1 cellular context compared by ENCODE assay signal in the genomic region with DNA sequence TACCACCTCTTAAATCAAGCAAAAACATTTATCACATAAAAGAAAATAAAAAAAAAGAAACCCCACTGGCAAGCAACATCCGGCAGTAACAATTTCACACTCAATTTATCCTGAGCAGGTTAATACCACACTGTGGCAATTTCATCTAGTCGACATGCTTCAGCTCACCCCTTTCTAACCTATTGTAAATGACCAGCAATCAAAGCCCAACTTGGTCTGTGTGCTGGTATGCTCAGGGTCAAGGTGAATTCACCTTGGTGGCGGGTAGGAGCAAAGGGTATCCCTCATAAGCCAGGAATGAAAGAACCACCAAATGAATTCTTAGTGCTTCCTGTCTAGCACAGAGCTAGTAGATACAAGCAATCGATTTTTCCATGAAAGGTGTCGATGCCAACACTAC.
TF ChIP-seq lines count a peak whose summit lies in the region.

No MANE protein-coding gene starts in this region.

TF ChIP-seq in HepG2, 621 proteins besides CTCF, POLR2A, EP300 and RAD21 (continued from another document):
- TF ChIP-seq, protein P1, sequence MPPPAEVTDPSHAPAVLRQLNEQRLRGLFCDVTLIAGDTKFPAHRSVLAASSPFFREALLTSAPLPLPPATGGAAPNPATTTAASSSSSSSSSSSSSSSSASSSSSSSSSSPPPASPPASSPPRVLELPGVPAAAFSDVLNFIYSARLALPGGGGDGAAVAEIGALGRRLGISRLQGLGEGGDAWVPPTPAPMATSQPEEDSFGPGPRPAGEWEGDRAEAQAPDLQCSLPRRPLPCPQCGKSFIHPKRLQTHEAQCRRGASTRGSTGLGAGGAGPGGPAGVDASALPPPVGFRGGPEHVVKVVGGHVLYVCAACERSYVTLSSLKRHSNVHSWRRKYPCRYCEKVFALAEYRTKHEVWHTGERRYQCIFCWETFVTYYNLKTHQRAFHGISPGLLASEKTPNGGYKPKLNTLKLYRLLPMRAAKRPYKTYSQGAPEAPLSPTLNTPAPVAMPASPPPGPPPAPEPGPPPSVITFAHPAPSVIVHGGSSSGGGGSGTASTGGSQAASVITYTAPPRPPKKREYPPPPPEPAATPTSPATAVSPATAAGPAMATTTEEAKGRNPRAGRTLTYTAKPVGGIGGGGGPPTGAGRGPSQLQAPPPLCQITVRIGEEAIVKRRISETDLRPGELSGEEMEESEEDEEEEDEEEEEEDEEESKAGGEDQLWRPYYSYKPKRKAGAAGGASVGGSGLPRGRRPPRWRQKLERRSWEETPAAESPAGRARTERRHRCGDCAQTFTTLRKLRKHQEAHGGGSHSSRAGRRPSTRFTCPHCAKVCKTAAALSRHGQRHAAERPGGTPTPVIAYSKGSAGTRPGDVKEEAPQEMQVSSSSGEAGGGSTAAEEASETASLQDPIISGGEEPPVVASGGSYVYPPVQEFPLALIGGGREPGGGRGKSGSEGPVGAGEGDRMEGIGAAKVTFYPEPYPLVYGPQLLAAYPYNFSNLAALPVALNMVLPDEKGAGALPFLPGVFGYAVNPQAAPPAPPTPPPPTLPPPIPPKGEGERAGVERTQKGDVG (CRISPR knock-in tag; IDR thresholded peaks at IDR 0.05; ENCODE audit: borderline replicate concordance): no peak
- no peak for TF ChIP-seq MTA1 (CRISPR knock-in tag; IDR thresholded peaks at IDR 0.05; ENCODE audit: borderline replicate concordance)
- no peak for TF ChIP-seq HNRNPLL (IDR thresholded peaks at IDR 0.05; ENCODE audit: low read depth, low read length, poor library complexity, severe bottlenecking)
- TF ChIP-seq SMAD1 (CRISPR knock-in tag; IDR thresholded peaks at IDR 0.05; ENCODE audit: borderline replicate concordance, low read depth): no peak
- no peak for TF ChIP-seq KDM6A (CRISPR knock-in tag; IDR thresholded peaks at IDR 0.05; ENCODE audit: low read depth)
- TF ChIP-seq ZNF567 (CRISPR knock-in tag; IDR thresholded peaks at IDR 0.05; ENCODE audit: borderline replicate concordance): no peak
- TF ChIP-seq, protein P2, sequence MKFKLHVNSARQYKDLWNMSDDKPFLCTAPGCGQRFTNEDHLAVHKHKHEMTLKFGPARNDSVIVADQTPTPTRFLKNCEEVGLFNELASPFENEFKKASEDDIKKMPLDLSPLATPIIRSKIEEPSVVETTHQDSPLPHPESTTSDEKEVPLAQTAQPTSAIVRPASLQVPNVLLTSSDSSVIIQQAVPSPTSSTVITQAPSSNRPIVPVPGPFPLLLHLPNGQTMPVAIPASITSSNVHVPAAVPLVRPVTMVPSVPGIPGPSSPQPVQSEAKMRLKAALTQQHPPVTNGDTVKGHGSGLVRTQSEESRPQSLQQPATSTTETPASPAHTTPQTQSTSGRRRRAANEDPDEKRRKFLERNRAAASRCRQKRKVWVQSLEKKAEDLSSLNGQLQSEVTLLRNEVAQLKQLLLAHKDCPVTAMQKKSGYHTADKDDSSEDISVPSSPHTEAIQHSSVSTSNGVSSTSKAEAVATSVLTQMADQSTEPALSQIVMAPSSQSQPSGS (CRISPR knock-in tag; IDR thresholded peaks at IDR 0.05): no peak
- peak; percentile 57; the same call in 1 of the 2 replicates for TF ChIP-seq NCOR1 (IDR thresholded peaks at IDR 0.05; ENCODE audit: borderline replicate concordance, low read length)
- no peak for TF ChIP-seq ZNF33B (CRISPR knock-in tag; IDR thresholded peaks at IDR 0.05)
- no peak for TF ChIP-seq ZSCAN9 (CRISPR knock-in tag; IDR thresholded peaks at IDR 0.05; ENCODE audit: borderline replicate concordance)
- peak; percentile 88 for TF ChIP-seq RARA (CRISPR knock-in tag; IDR thresholded peaks at IDR 0.05)
- TF ChIP-seq KMT2A (CRISPR knock-in tag; IDR thresholded peaks at IDR 0.05): no peak
- no peak for TF ChIP-seq ZNF253 (CRISPR knock-in tag; IDR thresholded peaks at IDR 0.05; ENCODE audit: borderline replicate concordance)
- TF ChIP-seq ZNF331 (CRISPR knock-in tag; IDR thresholded peaks at IDR 0.05): peak; percentile 13; the same call in 1 of the 2 replicates
- no peak for TF ChIP-seq GTF2F1 (IDR thresholded peaks at IDR 0.05; ENCODE audit: low read length)
- TF ChIP-seq GATAD2A (CRISPR knock-in tag; IDR thresholded peaks at IDR 0.05): peak; percentile 32; the same call in 1 of the 2 replicates
- no peak for TF ChIP-seq ZNF761 (CRISPR knock-in tag; conservative IDR thresholded peaks at IDR 0.05)
- TF ChIP-seq BRCA1 (CRISPR knock-in tag; IDR thresholded peaks at IDR 0.05): no peak
- TF ChIP-seq TBX3 (IDR thresholded peaks at IDR 0.05; ENCODE audit: borderline replicate concordance): peak; percentile 35; the same call in 1 of the 2 replicates
- TF ChIP-seq ZNF160 (CRISPR knock-in tag; IDR thresholded peaks at IDR 0.05): no peak
